ENCODE assay signal across 8 cellular contexts in genomic region chr3:47283596-47284364, GRCh38. TPM values are rescaled to one million over a fixed set of nuclear protein-coding genes. Genes with fewer than 3 reads are reported as not detected.
A peak's percentile ranks its signal among the peaks of the same experiment; 100 is the strongest.
DNase-seq lines count a peak whose midpoint lies in the region; ATAC-seq and TF ChIP-seq lines count a peak whose summit lies in the region.

No MANE protein-coding gene starts in this region.

- no peak for TF ChIP-seq POLR2A in upper lobe of left lung (IDR thresholded peaks at IDR 0.05)

- H3K27me3 Mint-ChIP-seq in activated CD4-positive, alpha-beta T cell treated with anti-CD3 and anti-CD28 coated beads for 36 hours = no peaks in the 10 kb centered on the region
- H3K27me3 Mint-ChIP-seq in endothelial cell (ENCODE audit: unreplicated experiment) = peaks cover 19% of the 10 kb centered on the region
- no peaks in the 10 kb centered on the region for H3K27me3 Mint-ChIP-seq in naive thymus-derived CD4-positive, alpha-beta T cell

- DNase-seq in A673 (ENCODE audit: low spot score) = peak; percentile 19
- peak; percentile 70 for DNase-seq in H7
- peak; percentile 63 for DNase-seq in activated CD4-positive, alpha-beta T cell treated with anti-CD3 and anti-CD28 coated beads for 36 hours
- DNase-seq in endothelial cell (ENCODE audit: low spot score) = no peak
- DNase-seq in naive thymus-derived CD4-positive, alpha-beta T cell = peak in 4 of 9 donors; percentile 7 to 35 (median 10)
- peak in 1 of 2 donors; percentile 66 for DNase-seq in upper lobe of left lung
- DNase-seq in GOT3 (lab: John Stamatoyannopoulos, UW) = no peak

- CTCF ChIA-PET in A673 (lab: Charles Lee) = no interaction called here
- CTCF ChIA-PET in activated CD4-positive, alpha-beta T cell treated with anti-CD3 and anti-CD28 coated beads for 36 hours (lab: Charles Lee) = no interaction called here
- CTCF ChIA-PET in naive thymus-derived CD4-positive, alpha-beta T cell (lab: Charles Lee) = no interaction called here

- no peak for TF ChIP-seq EP300 in upper lobe of left lung (IDR thresholded peaks at IDR 0.05)

- intact Hi-C loops in A673 (cut with micrococcal nuclease; ENCODE audit: unreplicated experiment) = no loop called here
- intact Hi-C loops in activated CD4-positive, alpha-beta T cell treated with anti-CD3 and anti-CD28 coated beads for 36 hours (cut with DNase I, micrococcal nuclease) = loop anchor here (1.0 to 5.0 kb wide), 6 partner anchors 39 to 1809 kb away; partner anchors contain the start of genes QRICH1 (in 1 of the 2) and SCAP (in 1 of the 2)
- intact Hi-C loops in naive thymus-derived CD4-positive, alpha-beta T cell (cut with micrococcal nuclease) = loop anchor here (2.0 to 10.0 kb wide), 5 partner anchors 41 to 591 kb away; partner anchors contain the start of genes ALS2CL (in 1 of the 2) and SMARCC1 (in 1 of the 2)

- BruUV-seq in A673 (replicated peaks; lab: Mats Ljungman, UMichigan) = TSS peak; percentile 79

- WGBS in upper lobe of left lung, 2 donors = 34 to 39% methylated on average over 12 of the region's 12 CpGs

- H3K9me3 ChIP-seq in A673 (ENCODE audit: low read depth, low read length, poor library complexity, severe bottlenecking) (no peaks in the 10 kb centered on the region), upper lobe of left lung (no peaks in the 10 kb centered on the region)
- no peaks in the 10 kb centered on the region for H3K9me3 ChIP-seq in naive thymus-derived CD4-positive, alpha-beta T cell (ENCODE audit: control insufficient read depth in 2 of 3, low read length in 3 of 3)

- TF ChIP-seq CTCF in A673 (conservative IDR thresholded peaks at IDR 0.05; ENCODE audit: low read depth, low read length) (no peak), endothelial cell (IDR thresholded peaks at IDR 0.05; ENCODE audit: unreplicated experiment) (no peak), upper lobe of left lung (IDR thresholded peaks at IDR 0.05) (no peak)

- peak; percentile 10 for ATAC-seq in activated CD4-positive, alpha-beta T cell treated with anti-CD3 and anti-CD28 coated beads for 36 hours
- ATAC-seq in naive thymus-derived CD4-positive, alpha-beta T cell = no peak
- ATAC-seq in upper lobe of left lung (ENCODE audit: low FRiP score in 2 of 2) (no peak), HG03439 (IDR thresholded peaks at IDR 0.05; ENCODE audit: unreplicated experiment) (no peak)

- peak overlapping the region; percentile 95 for H3K4me3 Mint-ChIP-seq in activated CD4-positive, alpha-beta T cell treated with anti-CD3 and anti-CD28 coated beads for 36 hours
- peak overlapping the region; percentile 99 for H3K4me3 Mint-ChIP-seq in endothelial cell (ENCODE audit: unreplicated experiment)
- peak overlapping the region; percentile 89 to 100 (median 98) for H3K4me3 Mint-ChIP-seq in naive thymus-derived CD4-positive, alpha-beta T cell

- no peaks in the 10 kb centered on the region for H3K9me3 Mint-ChIP-seq in activated CD4-positive, alpha-beta T cell treated with anti-CD3 and anti-CD28 coated beads for 36 hours (ENCODE audit: low read depth)
- H3K9me3 Mint-ChIP-seq in endothelial cell (ENCODE audit: unreplicated experiment) = no peaks in the 10 kb centered on the region
- H3K9me3 Mint-ChIP-seq in naive thymus-derived CD4-positive, alpha-beta T cell = peaks cover 0 to 5% (median 0%) of the 10 kb centered on the region in 11 donors

- H3K36me3 ChIP-seq in A673 (ENCODE audit: insufficient read depth, low read length, poor library complexity, severe bottlenecking) = no peaks in the 10 kb centered on the region
- H3K36me3 ChIP-seq in H7 (replicated peaks; ENCODE audit: control insufficient read depth, insufficient read depth, low read length) = peaks cover 1% of the 10 kb centered on the region
- H3K36me3 ChIP-seq in naive thymus-derived CD4-positive, alpha-beta T cell (ENCODE audit: control insufficient read depth in 2 of 3, insufficient read depth in 3 of 3, low read length in 3 of 3) = peaks cover 0 to 12% (median 6%) of the 10 kb centered on the region in 3 experiments
- H3K36me3 ChIP-seq in upper lobe of left lung = peaks cover 0 to 17% (median 6%) of the 10 kb centered on the region in 4 donors

- H3K27me3 ChIP-seq in A673 (replicated peaks; ENCODE audit: insufficient read depth, low read depth, low read length, poor library complexity) = no peaks in the 10 kb centered on the region
- no peaks in the 10 kb centered on the region for H3K27me3 ChIP-seq in H7 (ENCODE audit: control insufficient read depth, insufficient read depth, low read length)
- H3K27me3 ChIP-seq in naive thymus-derived CD4-positive, alpha-beta T cell (ENCODE audit: control insufficient read depth in 2 of 2, insufficient read depth in 2 of 2, low read length in 2 of 2) = no peaks in the 10 kb centered on the region
- H3K27me3 ChIP-seq in upper lobe of left lung = no peaks in the 10 kb centered on the region

- peak overlapping the region; percentile 99 for H3K27ac Mint-ChIP-seq in activated CD4-positive, alpha-beta T cell treated with anti-CD3 and anti-CD28 coated beads for 36 hours
- peak overlapping the region; percentile 100 for H3K27ac Mint-ChIP-seq in endothelial cell (ENCODE audit: unreplicated experiment)
- H3K27ac Mint-ChIP-seq in naive thymus-derived CD4-positive, alpha-beta T cell = peak overlapping the region; percentile 98 to 100 (median 99)

- peak overlapping the region; percentile 94 for H3K27ac ChIP-seq in A673 (ENCODE audit: low read depth, low read length, poor library complexity, severe bottlenecking)
- H3K27ac ChIP-seq in naive thymus-derived CD4-positive, alpha-beta T cell (ENCODE audit: low read depth, low read length) = peak overlapping the region; percentile 93
- H3K27ac ChIP-seq in upper lobe of left lung = peak overlapping the region; percentile 93 to 97 (median 96)

- peaks cover 18% of the 10 kb centered on the region for H3K36me3 Mint-ChIP-seq in activated CD4-positive, alpha-beta T cell treated with anti-CD3 and anti-CD28 coated beads for 36 hours (ENCODE audit: low read depth)
- H3K36me3 Mint-ChIP-seq in endothelial cell (ENCODE audit: low read depth, unreplicated experiment) = peaks cover 3% of the 10 kb centered on the region
- peaks cover 0 to 10% (median 6%) of the 10 kb centered on the region in 5 donors for H3K36me3 Mint-ChIP-seq in naive thymus-derived CD4-positive, alpha-beta T cell

- POLR2A ChIA-PET in A673 (lab: Charles Lee; ENCODE audit: low non-redundant PET) = interaction anchor here (0.6 kb wide), 1 partner anchor 307 kb away, joined by 6 read pairs; no protein-coding TSS in a partner anchor
- POLR2A ChIA-PET in activated CD4-positive, alpha-beta T cell treated with anti-CD3 and anti-CD28 coated beads for 36 hours (lab: Charles Lee) = interaction anchor here (1.8 kb wide), 1 partner anchor 96 kb away, joined by 6 read pairs; no protein-coding TSS in a partner anchor
- POLR2A ChIA-PET in naive thymus-derived CD4-positive, alpha-beta T cell (lab: Charles Lee) = interaction anchor here (0.9 to 2.1 kb wide), 3 partner anchors 9 to 120 kb away, joined by 3 to 10 read pairs (median 3); partner anchors contain the start of gene SETD2

- H3K4me3 ChIP-seq in A673 (ENCODE audit: low read depth, low read length, poor library complexity, severe bottlenecking) (peak overlapping the region; percentile 73), H7 (ENCODE audit: insufficient read depth, low read depth, low read length) (peak overlapping the region; percentile 84), upper lobe of left lung (peak overlapping the region; percentile 65 to 97 (median 86))
- peak overlapping the region; percentile 76 for H3K4me3 ChIP-seq in naive thymus-derived CD4-positive, alpha-beta T cell (ENCODE audit: low read length)

- H3K4me1 ChIP-seq in A673 (ENCODE audit: insufficient read depth, low read length, poor library complexity, severe bottlenecking) (no peaks in the 10 kb centered on the region), upper lobe of left lung (peaks cover 24 to 54% (median 30%) of the 10 kb centered on the region in 4 donors)
- H3K4me1 ChIP-seq in naive thymus-derived CD4-positive, alpha-beta T cell (ENCODE audit: control insufficient read depth in 2 of 2, insufficient read depth in 2 of 2, low read length in 2 of 2) = peaks cover 14 to 23% of the 10 kb centered on the region in 2 donors

- H3K4me1 Mint-ChIP-seq in activated CD4-positive, alpha-beta T cell treated with anti-CD3 and anti-CD28 coated beads for 36 hours = peaks cover 31% of the 10 kb centered on the region
- H3K4me1 Mint-ChIP-seq in endothelial cell (ENCODE audit: unreplicated experiment) = peaks cover 24% of the 10 kb centered on the region
- H3K4me1 Mint-ChIP-seq in naive thymus-derived CD4-positive, alpha-beta T cell = peaks cover 29 to 63% (median 43%) of the 10 kb centered on the region in 7 donors

RNA-seq across cellular contexts. Expression of gene KLHL18, which starts 1.0 kb away (rescaled TPM):
- 22.6 and 22.7 TPM in 2 replicates for total RNA-seq in A673 (2021)
- 14.1 and 16.1 TPM in 2 replicates for total RNA-seq in H7 (2014; rRNA removed; shearing (Covaris generic))
- 10 to 100 TPM; 19.0 to 22.4 TPM for total RNA-seq in activated CD4-positive, alpha-beta T cell treated with anti-CD3 and anti-CD28 coated beads for 36 hours
- 41.8 TPM for total RNA-seq in endothelial cell (ENCODE audit: unreplicated experiment)
- 10 to 100 TPM; 21.7 to 47.5 (median 24.5) TPM for total RNA-seq in naive thymus-derived CD4-positive, alpha-beta T cell
- 10 to 100 TPM in 1 of 2 donors, 1 to 10 TPM in 1; 8.8 to 16.1 TPM for polyA plus RNA-seq in naive thymus-derived CD4-positive, alpha-beta T cell
- 10 to 100 TPM; 12.6 to 35.5 (median 19.4) TPM for total RNA-seq in upper lobe of left lung

RNA-seq across cellular contexts. Expression of gene KIF9, which starts 1.2 kb away (rescaled TPM):
- total RNA-seq in A673 (2021) (4.4 and 4.7 TPM in 2 replicates), endothelial cell (ENCODE audit: unreplicated experiment) (12.1 TPM), upper lobe of left lung (10 to 100 TPM in 3 of 6 donors, 1 to 10 TPM in 3; 4.7 to 27.0 (median 11.3) TPM)
- total RNA-seq in H7 (2014; rRNA removed; shearing (Covaris generic)) = 3.6 and 11.2 TPM in 2 replicates
- 1 to 10 TPM; 2.7 to 5.3 TPM for total RNA-seq in activated CD4-positive, alpha-beta T cell treated with anti-CD3 and anti-CD28 coated beads for 36 hours
- total RNA-seq in naive thymus-derived CD4-positive, alpha-beta T cell = 10 to 100 TPM in 2 of 5 experiments, 1 to 10 TPM in 3; 2.7 to 15.0 (median 4.1) TPM
- 1 to 10 TPM; 2.3 to 5.3 TPM for polyA plus RNA-seq in naive thymus-derived CD4-positive, alpha-beta T cell

Comparison
In these comparisons a context has a peak if more than half of its experiments do, and no peak if none do; other contexts are left out.
1. DNase-seq: peak in A673 (single experiment), H7 (single experiment) and activated CD4-positive, alpha-beta T cell treated with anti-CD3 and anti-CD28 coated beads for 36 hours (single experiment); none in endothelial cell (single experiment) and GOT3 (single experiment).
2. Peak in every context shown above with its lines, with median percentiles within 50 percentile points of each other: H3K27ac ChIP-seq, H3K4me3 ChIP-seq, H3K27ac Mint-ChIP-seq and H3K4me3 Mint-ChIP-seq.